Comparison of ENCODE assay signal across 8 cellular contexts in the genomic region with DNA sequence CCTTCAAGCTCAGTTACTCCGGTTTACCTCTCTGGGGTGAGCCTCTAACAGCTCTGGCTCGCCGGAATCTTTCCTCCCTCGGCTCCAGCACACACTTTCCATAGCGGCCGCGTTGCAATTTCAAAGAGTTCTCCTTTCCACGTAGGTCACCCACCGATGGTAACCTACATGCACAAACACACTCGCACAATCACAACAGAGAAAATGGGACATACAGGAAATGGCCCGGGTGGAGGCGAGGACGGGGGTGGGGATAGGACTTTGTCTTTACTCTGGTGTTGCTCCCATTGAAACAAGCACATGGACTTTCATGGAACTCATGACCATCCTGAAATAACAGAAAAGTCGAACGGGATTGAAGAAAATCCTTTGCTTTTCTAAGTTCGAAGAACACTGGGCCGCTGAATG. TPM values are rescaled to one million over a fixed set of nuclear protein-coding genes. Genes with fewer than 3 reads are reported as not detected.
A peak's percentile ranks its signal among the peaks of the same experiment; 100 is the strongest.
DNase-seq lines count a peak whose midpoint lies in the region; ATAC-seq and TF ChIP-seq lines count a peak whose summit lies in the region.

No MANE protein-coding gene starts in this region.

- intact Hi-C loops in left colon (cut with DNase I, micrococcal nuclease), result no loop called here

- H2AFZ ChIP-seq in MM.1S (ENCODE audit: low read length), result peak overlapping the region; percentile 84

- no peaks in the 10 kb centered on the region for H4K20me1 ChIP-seq in MM.1S (ENCODE audit: insufficient read depth, low read length)

- peak overlapping the region; percentile 90 for H3K4me2 ChIP-seq in MM.1S (ENCODE audit: low read depth, low read length)

- H3K36me3 ChIP-seq in MM.1S (replicated peaks; ENCODE audit: insufficient read depth, low read length), result no peaks in the 10 kb centered on the region
- H3K36me3 ChIP-seq in subcutaneous abdominal adipose tissue (ENCODE audit: control insufficient read depth in 5 of 5, insufficient read depth in 5 of 5, low read length in 5 of 5), result no peaks in the 10 kb centered on the region

- H3K9me2 ChIP-seq in MM.1S (replicated peaks; ENCODE audit: insufficient read depth, low read length), result no peaks in the 10 kb centered on the region

- peaks cover 12% of the 10 kb centered on the region; the same call in 1 of the 2 replicates for H3K4me1 ChIP-seq in MM.1S (ENCODE audit: low read length)
- H3K4me1 ChIP-seq in subcutaneous abdominal adipose tissue (ENCODE audit: control insufficient read depth in 5 of 5, insufficient read depth in 5 of 5, low read length in 5 of 5), result peaks cover 2 to 31% (median 26%) of the 10 kb centered on the region in 5 donors

- in situ Hi-C loops in astrocyte of the spinal cord (cut with HindIII; ENCODE audit: low sequenced_read_pairs), result no loop called here

- H3K4me3 ChIP-seq in MM.1S (ENCODE audit: low read length) (peak overlapping the region; percentile 81), astrocyte of the spinal cord (ENCODE audit: low read depth, low read length) (peak overlapping the region; percentile 58), subcutaneous abdominal adipose tissue (ENCODE audit: low read depth in 1 of 5, low read length in 5 of 5) (peak overlapping the region; percentile 78 to 83 (median 80))

- DNase-seq in NCI-H1105 treated with DMSO at 0.1 percent for 48 hours (lab: John Stamatoyannopoulos, UW) (peak; percentile 31), NCI-H1105 (lab: John Stamatoyannopoulos, UW) (no peak), MM.1S (no peak), astrocyte of the spinal cord (ENCODE audit: low read depth, low spot score) (peak; percentile 59), left colon (peak; percentile 52 to 63)

- H3K27me3 ChIP-seq in MM.1S (replicated peaks; ENCODE audit: insufficient read depth, low read length) (no peaks in the 10 kb centered on the region), subcutaneous abdominal adipose tissue (ENCODE audit: control insufficient read depth in 5 of 5, insufficient read depth in 4 of 5, low read length in 5 of 5) (no peaks in the 10 kb centered on the region)

- H3K9me3 ChIP-seq in MM.1S (replicated peaks; ENCODE audit: insufficient read depth, low read length), result no peaks in the 10 kb centered on the region
- H3K9me3 ChIP-seq in subcutaneous abdominal adipose tissue (ENCODE audit: control insufficient read depth in 5 of 5, low read length in 5 of 5), result no peaks in the 10 kb centered on the region

- H3K9ac ChIP-seq in MM.1S (ENCODE audit: low read length) (peak overlapping the region; percentile 65; the same call in 1 of the 2 replicates), subcutaneous abdominal adipose tissue (ENCODE audit: low read length in 5 of 5) (peak overlapping the region; percentile 2 to 90 (median 81))

- peaks cover 13% of the 10 kb centered on the region; the same call in 1 of the 2 replicates for H3F3A ChIP-seq in MM.1S (ENCODE audit: insufficient read depth, low read length)

- ATAC-seq in left colon, result peak; percentile 62
- no peak for ATAC-seq in GM18498 (IDR thresholded peaks at IDR 0.05; ENCODE audit: unreplicated experiment)
- ATAC-seq in HG02852 (IDR thresholded peaks at IDR 0.05; ENCODE audit: unreplicated experiment), result no peak

- no peak for TF ChIP-seq CTCF in MM.1S (IDR thresholded peaks at IDR 0.05; ENCODE audit: low read length)
- TF ChIP-seq CTCF in astrocyte of the spinal cord (IDR thresholded peaks at IDR 0.05; ENCODE audit: low read depth, low read length), result no peak

- H3K79me2 ChIP-seq in MM.1S (ENCODE audit: low read length), result no peaks in the 10 kb centered on the region

- H3K27ac ChIP-seq in MM.1S (ENCODE audit: low read length), result no peak overlapping the region
- peak overlapping the region; percentile 78 for H3K27ac ChIP-seq in subcutaneous abdominal adipose tissue (ENCODE audit: low read depth, low read length)

RNA-seq across cellular contexts. Expression of a gene that starts 1.2 kb away (rescaled TPM):
- 10 to 100 TPM; 46.5 to 59.1 TPM for total RNA-seq in left colon

Comparison
In these comparisons a context has a peak if more than half of its experiments do, and no peak if none do; other contexts are left out.
1. DNase-seq: peak in NCI-H1105 treated with DMSO at 0.1 percent for 48 hours (single experiment), astrocyte of the spinal cord (single experiment) and left colon (2 of 2); none in NCI-H1105 (single experiment) and MM.1S (single experiment).
2. Peak in every context shown above with its lines, with median percentiles within 50 percentile points of each other: H3K4me3 ChIP-seq.